In the genomic region with DNA sequence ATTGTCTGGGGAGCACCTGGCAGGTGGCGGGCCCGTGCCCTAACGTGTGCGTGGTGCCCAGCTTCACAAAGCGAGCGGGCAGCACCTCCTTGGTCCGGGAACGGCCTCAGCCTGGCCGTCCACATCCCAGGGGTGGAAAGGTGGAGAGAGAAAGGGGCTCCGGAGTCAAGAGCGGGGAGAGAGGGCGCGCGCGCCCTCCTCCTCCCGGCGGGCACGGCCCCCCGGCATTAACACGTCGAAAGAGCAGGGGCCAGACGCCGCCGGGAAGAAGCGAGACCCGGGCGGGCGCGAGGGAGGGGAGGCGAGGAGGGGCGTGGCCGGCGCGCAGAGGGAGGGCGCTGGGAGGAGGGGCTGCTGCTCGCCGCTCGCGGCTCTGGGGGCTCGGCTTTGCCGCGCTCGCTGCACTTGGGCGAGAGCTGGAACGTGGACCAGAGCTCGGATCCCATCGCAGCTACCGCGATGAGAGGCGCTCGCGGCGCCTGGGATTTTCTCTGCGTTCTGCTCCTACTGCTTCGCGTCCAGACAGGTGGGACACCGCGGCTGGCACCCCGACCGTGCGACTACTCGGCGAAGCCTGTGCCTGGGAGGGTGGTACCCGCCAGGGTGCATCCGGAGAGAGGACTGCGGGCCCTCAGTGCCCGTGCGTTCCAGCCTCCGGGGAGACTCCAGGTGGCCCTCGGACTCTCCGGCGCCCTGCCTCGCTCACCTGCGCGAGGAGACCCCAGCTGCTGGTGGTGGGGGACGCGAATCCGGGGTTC, we compare ENCODE assay signal across 8 cellular contexts. TPM values are rescaled to one million over a fixed set of nuclear protein-coding genes. Genes with fewer than 3 reads are reported as not detected.
DNase-seq lines count a peak whose midpoint lies in the region; ATAC-seq, FAIRE-seq and TF ChIP-seq lines count a peak whose summit lies in the region.

KIT (plus strand) TSS at position 402 of the 758 bp plus-strand sequence; CDS start at position 460, 58 bp downstream.

- peak within 1 kb of the TSS; percentile 62 for H3K4me3 ChIP-seq in cardiac muscle cell
- H3K4me3 ChIP-seq in ovary, result peak within 1 kb of the TSS; percentile 68

- H3K36me3 ChIP-seq in cardiac muscle cell, result no peaks in the 10 kb centered on the region
- H3K36me3 ChIP-seq in ovary, result no peaks in the 10 kb centered on the region

- intact Hi-C loops in ovary (cut with DNase I), result no loop called here

- TF ChIP-seq POLR2A in ovary (IDR thresholded peaks at IDR 0.05), result peak; percentile 41

- DNase-seq in AG08395 (ENCODE audit: low spot score) (peak; percentile 28), NCI-H748 (lab: John Stamatoyannopoulos, UW; ENCODE audit: unreplicated experiment) (peak; percentile 92), cardiac muscle cell (ENCODE audit: low read depth in 1 of 2, low spot score in 1 of 2) (peak; percentile 22 to 85), ovary (peak; percentile 80 to 86 (median 83)), glomerular visceral epithelial cell (ENCODE audit: extremely low spot score) (no peak), GM19239 (ENCODE audit: insufficient read length, low spot score) (no peak)

- TF ChIP-seq EP300 in ovary (IDR thresholded peaks at IDR 0.05), result no peak

- H3K4me1 Mint-ChIP-seq in activated naive CD4-positive, alpha-beta T cell treated with anti-CD3 and anti-CD28 coated beads, Interleukin-2, amount 50 U/mL, for 24 hours, result peaks cover 30% of the 10 kb centered on the region

- peak; percentile 1 for ATAC-seq in GM21390 (IDR thresholded peaks at IDR 0.05; ENCODE audit: unreplicated experiment)

- H3K27ac ChIP-seq in cardiac muscle cell (no peak within 1 kb of the TSS), ovary (peak within 1 kb of the TSS; percentile 44 to 84)

- H3K36me3 Mint-ChIP-seq in activated naive CD4-positive, alpha-beta T cell treated with anti-CD3 and anti-CD28 coated beads, Interleukin-2, amount 50 U/mL, for 24 hours, result no peaks in the 10 kb centered on the region

- peak within 1 kb of the TSS; percentile 81 for H3K4me3 Mint-ChIP-seq in activated naive CD4-positive, alpha-beta T cell treated with anti-CD3 and anti-CD28 coated beads, Interleukin-2, amount 50 U/mL, for 24 hours

- no peak for TF ChIP-seq CTCF in cardiac muscle cell (IDR thresholded peaks at IDR 0.05; ENCODE audit: low read depth, low read length)
- TF ChIP-seq CTCF in ovary (IDR thresholded peaks at IDR 0.05), result no peak

- H3K27me3 ChIP-seq in cardiac muscle cell, result peaks cover 86% of the 10 kb centered on the region
- no peaks in the 10 kb centered on the region for H3K27me3 ChIP-seq in ovary

- peaks cover 50% of the 10 kb centered on the region for H3K27me3 Mint-ChIP-seq in activated naive CD4-positive, alpha-beta T cell treated with anti-CD3 and anti-CD28 coated beads, Interleukin-2, amount 50 U/mL, for 24 hours

- H3K4me1 ChIP-seq in cardiac muscle cell (ENCODE audit: low read depth) (no peaks in the 10 kb centered on the region), ovary (ENCODE audit: insufficient read depth) (peaks cover 4% of the 10 kb centered on the region)

- no peaks in the 10 kb centered on the region for H3K9me3 ChIP-seq in cardiac muscle cell (ENCODE audit: low read depth)
- no peaks in the 10 kb centered on the region for H3K9me3 ChIP-seq in ovary

- 1 to 2% (median 1%) methylated on average over 32 to 78 of the region's 78 CpGs for WGBS in ovary, 3 donors

- H3K9me3 Mint-ChIP-seq in activated naive CD4-positive, alpha-beta T cell treated with anti-CD3 and anti-CD28 coated beads, Interleukin-2, amount 50 U/mL, for 24 hours, result no peaks in the 10 kb centered on the region

- H3K27ac Mint-ChIP-seq in activated naive CD4-positive, alpha-beta T cell treated with anti-CD3 and anti-CD28 coated beads, Interleukin-2, amount 50 U/mL, for 24 hours, result no peak within 1 kb of the TSS

- no peak for FAIRE-seq in GM19239 (lab: Jason Lieb, UNC)

RNA-seq across cellular contexts. Expression of gene KIT, which starts in this region (rescaled TPM):
- total RNA-seq in cardiac muscle cell (1.4 and 10.5 TPM in 2 replicates), ovary (10 to 100 TPM in 6 of 7 donors, 1 to 10 TPM in 1; 7.0 to 61.8 (median 22.0) TPM)
- polyA plus RNA-seq in cardiac muscle cell (3.2 and 4.1 TPM in 2 replicates), ovary (10 to 100 TPM; 18.3 to 21.7 TPM)

Comparison
In these comparisons a context has a peak if more than half of its experiments do, and no peak if none do; other contexts are left out.
1. DNase-seq: peak in AG08395 (single experiment), NCI-H748 (single experiment), cardiac muscle cell (2 of 2) and ovary (5 of 5); none in glomerular visceral epithelial cell (single experiment) and GM19239 (single experiment).